2 cellular contexts compared by ENCODE assay signal in the genomic region with DNA sequence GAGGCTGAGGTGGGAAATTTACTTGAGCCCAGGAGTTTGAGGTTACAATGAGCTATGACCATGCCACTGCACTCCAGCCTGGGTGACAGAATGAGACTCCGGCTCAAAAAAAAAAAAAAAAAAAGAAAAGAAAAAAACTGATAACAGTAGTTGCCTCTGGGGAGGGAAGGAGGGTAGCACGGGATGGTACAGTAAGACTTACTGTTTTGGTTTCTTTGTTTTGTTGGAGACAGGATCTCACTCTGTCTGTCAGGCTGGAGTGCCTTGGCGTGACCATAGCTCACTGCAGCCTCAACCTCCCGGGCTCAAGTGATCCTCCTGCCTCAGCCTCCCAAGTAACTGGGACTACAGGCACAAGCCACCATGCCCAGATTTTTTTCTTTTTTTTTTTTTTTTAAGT. TPM values are rescaled to one million over a fixed set of nuclear protein-coding genes. Genes with fewer than 3 reads are reported as not detected.
"Had no signal": no experiment of that assay in that cellular context is flagged by ENCODE, and none has a peak within 500 bp of the region (broad histone marks: within the 10 kb centered on the region; RNA-seq: fewer than 3 reads in every experiment).

No MANE protein-coding gene starts in this region.

RNA-seq across cellular contexts. Expression of a gene that starts 20.6 kb away (rescaled TPM):
- total RNA-seq: activated CD8-positive, alpha-beta memory T cell treated with anti-CD3 and anti-CD28 coated beads for 36 hours; activated CD8-positive, alpha-beta T cell treated with anti-CD3 and anti-CD28 coated beads, Interleukin-2, amount 10 ng/mL, durations not matched to agents 7 days and 5 days had no signal
